Comparison of ENCODE assay signal across 19 cellular contexts in the genomic region with DNA sequence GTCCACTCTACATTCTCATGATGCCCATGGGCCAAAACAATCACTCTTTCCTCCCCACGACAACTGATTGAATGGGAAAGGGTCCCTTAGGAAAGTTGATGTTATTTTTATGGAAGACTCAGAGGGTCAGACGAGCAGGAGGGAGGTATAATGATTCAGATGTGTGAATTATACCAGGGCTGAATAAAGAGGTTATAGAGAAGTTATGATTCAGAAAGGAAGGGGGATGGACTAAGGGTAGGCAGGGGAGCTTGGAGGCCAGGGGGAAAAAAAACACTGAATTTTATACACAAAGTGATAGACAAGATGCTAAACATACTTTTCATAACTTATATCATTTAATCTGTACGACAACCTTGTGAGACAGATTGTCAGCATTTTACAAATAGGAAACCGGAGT. TPM values are rescaled to one million over a fixed set of nuclear protein-coding genes. Genes with fewer than 3 reads are reported as not detected.
"Had no signal": no experiment of that assay in that cellular context is flagged by ENCODE, and none has a peak within 500 bp of the region (broad histone marks: within the 10 kb centered on the region; RNA-seq: fewer than 3 reads in every experiment).

No MANE protein-coding gene starts in this region.

- H3K4me3 ChIP-seq: ascending aorta, breast epithelium, right atrium auricular region, thoracic aorta, upper lobe of right lung had no signal

- H3K27me3 Mint-ChIP-seq: stimulated activated naive CD8-positive, alpha-beta T cell treated with anti-CD3 and anti-CD28 coated beads, Interleukin-15, Interleukin-2, amounts not matched to agents 100 ng/mL and 50 ng/mL, for 24 hours had no signal

- DNase-seq: activated CD4-positive, alpha-beta T cell treated with anti-CD3 and anti-CD28 coated beads for 1 hour; activated gamma-delta T cell treated with Interleukin-2 at 50 U/mL for 16 hours; cerebellar nuclear complex; dermis blood vessel endothelial cell; effector memory CD8-positive, alpha-beta T cell; foreskin keratinocyte; left ventricle myocardium superior; mesenchymal stem cell; nephron progenitor cell; occipital lobe; stimulated activated CD4-positive, alpha-beta T cell treated with anti-CD3 and anti-CD28 coated beads, Interleukin-15, amount 100 ng/mL, for 24 hours; stimulated activated CD4-positive, alpha-beta T cell treated with anti-CD3 and anti-CD28 coated beads, Interleukin-4, amount 100 ng/mL, for 1 hour; upper lobe of right lung had no signal

- H3K27me3 ChIP-seq: ascending aorta, breast epithelium, right atrium auricular region, upper lobe of right lung had no signal

- ATAC-seq: foreskin keratinocyte, left ventricle myocardium superior, upper lobe of right lung had no signal

- H3K27ac ChIP-seq: ascending aorta, breast epithelium, foreskin keratinocyte, right atrium auricular region, thoracic aorta, upper lobe of right lung had no signal

- H3K36me3 ChIP-seq: ascending aorta, breast epithelium, right atrium auricular region, thoracic aorta, upper lobe of right lung had no signal

- H3K9me3 ChIP-seq: breast epithelium, right atrium auricular region, thoracic aorta, upper lobe of right lung had no signal

- H3K27ac Mint-ChIP-seq: effector memory CD8-positive, alpha-beta T cell; nephron progenitor cell; progenitor cell of endocrine pancreas; stimulated activated naive CD8-positive, alpha-beta T cell treated with anti-CD3 and anti-CD28 coated beads, Interleukin-15, Interleukin-2, amounts not matched to agents 100 ng/mL and 50 ng/mL, for 24 hours had no signal

- H3K4me1 ChIP-seq: ascending aorta, breast epithelium, foreskin keratinocyte, right atrium auricular region, upper lobe of right lung had no signal

- H3K4me3 Mint-ChIP-seq: effector memory CD8-positive, alpha-beta T cell; nephron progenitor cell; stimulated activated naive CD8-positive, alpha-beta T cell treated with anti-CD3 and anti-CD28 coated beads, Interleukin-15, Interleukin-2, amounts not matched to agents 100 ng/mL and 50 ng/mL, for 24 hours had no signal

RNA-seq across cellular contexts. Expression of gene RUBCNL, which starts 52.6 kb away (rescaled TPM):
- total RNA-seq: foreskin keratinocyte had no signal
